22 cellular contexts compared by ENCODE assay signal in genomic region chr6:159952289-159953005, GRCh38. TPM values are rescaled to one million over a fixed set of nuclear protein-coding genes. Genes with fewer than 3 reads are reported as not detected.
DNase-seq lines count a peak whose midpoint lies in the region; ATAC-seq and TF ChIP-seq lines count a peak whose summit lies in the region.
"Had no signal": no experiment of that assay in that cellular context is flagged by ENCODE, and none has a peak within 500 bp of the region (broad histone marks: within the 10 kb centered on the region; RNA-seq: fewer than 3 reads in every experiment).

No MANE protein-coding gene starts in this region.

- BruUV-seq in MCF 10A (replicated peaks; lab: Mats Ljungman, UMichigan): no TSS peak

- H3K36me3 Mint-ChIP-seq in MCF 10A (ENCODE audit: insufficient read depth, unreplicated experiment) (no peaks in the 10 kb centered on the region), immature natural killer cell (no peaks in the 10 kb centered on the region)
- H3K36me3 Mint-ChIP-seq in effector memory CD8-positive, alpha-beta T cell (ENCODE audit: insufficient read depth): no peaks in the 10 kb centered on the region
- H3K36me3 Mint-ChIP-seq: activated naive CD8-positive, alpha-beta T cell treated with anti-CD3 and anti-CD28 coated beads for 36 hours had no signal

- POLR2A ChIA-PET in MCF 10A (lab: Yijun Ruan, JAX): interaction anchor here (0.7 to 2.2 kb wide), 7 partner anchors 10 to 91 kb away, joined by 3 to 14 read pairs (median 4); no protein-coding TSS in a partner anchor

- 62 to 64% methylated on average over 13 of the region's 13 CpGs for WGBS in upper lobe of left lung, 2 donors

- DNase-seq in MCF 10A (ENCODE audit: unreplicated experiment) (no peak), breast epithelium (ENCODE audit: low spot score in 2 of 2) (no peak), upper lobe of left lung (peak in 1 of 2 donors; percentile 72), foreskin melanocyte (no peak), immature natural killer cell (no peak)
- no peak for DNase-seq in effector memory CD8-positive, alpha-beta T cell
- DNase-seq: 8988T; activated CD4-positive, alpha-beta T cell treated with anti-CD3 and anti-CD28 coated beads, Interleukin-2, amount 50 U/mL, for 1 hour; activated naive CD8-positive, alpha-beta T cell treated with anti-CD3 and anti-CD28 coated beads for 36 hours; effector CD4-positive, alpha-beta T cell; esophagus squamous epithelium; KG1; NCI-H2227 treated with DMSO at 0.1 percent for 48 hours; NCI-H82; stimulated activated naive CD8-positive, alpha-beta T cell treated with anti-CD3 and anti-CD28 coated beads, Interleukin-15, Interleukin-2, amounts not matched to agents 100 U/mL and 50 U/mL, for 24 hours; T-helper 2 cell; transverse colon had no signal

- H3K9me3 Mint-ChIP-seq in MCF 10A (ENCODE audit: unreplicated experiment) (no peaks in the 10 kb centered on the region), immature natural killer cell (no peaks in the 10 kb centered on the region)
- no peaks in the 10 kb centered on the region for H3K9me3 Mint-ChIP-seq in effector memory CD8-positive, alpha-beta T cell
- H3K9me3 Mint-ChIP-seq: activated naive CD8-positive, alpha-beta T cell treated with anti-CD3 and anti-CD28 coated beads for 36 hours; activated T-helper 17 cell treated with anti-CD3 and anti-CD28 coated beads, Interleukin-2, amount 50 U/mL, for 72 hours had no signal

- H3K4me3 ChIP-seq in breast epithelium: no peak overlapping the region
- H3K4me3 ChIP-seq in neutrophil (ENCODE audit: low read depth in 1 of 2, low read length in 1 of 2): peak overlapping the region; percentile 45 to 50
- peak overlapping the region in 2 of 4 donors; percentile 0 to 17 for H3K4me3 ChIP-seq in upper lobe of left lung
- H3K4me3 ChIP-seq: esophagus squamous epithelium, mucosa of descending colon, SJSA1, transverse colon had no signal

- intact Hi-C loops in MCF 10A (cut with micrococcal nuclease) (no loop called here), breast epithelium (cut with DNase I; ENCODE audit: low total_unique reads) (no loop called here)

- TF ChIP-seq EP300 in upper lobe of left lung (IDR thresholded peaks at IDR 0.05): no peak

- ATAC-seq in effector memory CD8-positive, alpha-beta T cell (replicated peaks): no peak
- ATAC-seq in upper lobe of left lung (ENCODE audit: low FRiP score in 2 of 2) (peak; percentile 41 to 47), HG03135 (IDR thresholded peaks at IDR 0.05; ENCODE audit: unreplicated experiment) (no peak)
- ATAC-seq: activated T-helper 17 cell treated with anti-CD3 and anti-CD28 coated beads, Interleukin-2, amount 50 U/mL, for 72 hours; stimulated activated naive CD8-positive, alpha-beta T cell treated with anti-CD3 and anti-CD28 coated beads, Interleukin-15, Interleukin-2, amounts not matched to agents 100 U/mL and 50 U/mL, for 24 hours had no signal

- H3K4me3 Mint-ChIP-seq in MCF 10A (ENCODE audit: unreplicated experiment) (no peak overlapping the region), immature natural killer cell (no peak overlapping the region)
- no peak overlapping the region for H3K4me3 Mint-ChIP-seq in effector memory CD8-positive, alpha-beta T cell
- H3K4me3 Mint-ChIP-seq: activated naive CD8-positive, alpha-beta T cell treated with anti-CD3 and anti-CD28 coated beads for 36 hours; activated T-helper 17 cell treated with anti-CD3 and anti-CD28 coated beads, Interleukin-2, amount 50 U/mL, for 72 hours had no signal

- H3K36me3 ChIP-seq in breast epithelium (no peaks in the 10 kb centered on the region), neutrophil (no peaks in the 10 kb centered on the region), upper lobe of left lung (no peaks in the 10 kb centered on the region)
- H3K36me3 ChIP-seq: esophagus squamous epithelium, SJSA1, transverse colon had no signal

- TF ChIP-seq POLR2A in breast epithelium (IDR thresholded peaks at IDR 0.05): no peak
- TF ChIP-seq POLR2A in upper lobe of left lung (IDR thresholded peaks at IDR 0.05): no peak

- peak overlapping the region; percentile 44 for H3K27ac Mint-ChIP-seq in MCF 10A (ENCODE audit: low read depth, unreplicated experiment)
- peak overlapping the region; percentile 32 to 35 for H3K27ac Mint-ChIP-seq in effector memory CD8-positive, alpha-beta T cell
- no peak overlapping the region for H3K27ac Mint-ChIP-seq in immature natural killer cell
- H3K27ac Mint-ChIP-seq: activated naive CD8-positive, alpha-beta T cell treated with anti-CD3 and anti-CD28 coated beads for 36 hours; activated T-helper 17 cell treated with anti-CD3 and anti-CD28 coated beads, Interleukin-2, amount 50 U/mL, for 72 hours had no signal

- peak overlapping the region in 1 of 2 donors; percentile 64 for H3K27ac ChIP-seq in breast epithelium
- peak overlapping the region; percentile 95 for H3K27ac ChIP-seq in neutrophil
- peak overlapping the region; percentile 49 to 86 (median 78) for H3K27ac ChIP-seq in upper lobe of left lung
- H3K27ac ChIP-seq: SJSA1 had no signal

- H3K27me3 Mint-ChIP-seq in MCF 10A (ENCODE audit: insufficient read depth, unreplicated experiment) (no peaks in the 10 kb centered on the region), immature natural killer cell (ENCODE audit: low read depth in 3 of 3) (peaks cover 0 to 6% (median 3%) of the 10 kb centered on the region in 3 donors)
- H3K27me3 Mint-ChIP-seq in effector memory CD8-positive, alpha-beta T cell: peaks cover 9 to 23% of the 10 kb centered on the region in 2 donors

- H3K9me3 ChIP-seq in breast epithelium (no peaks in the 10 kb centered on the region), neutrophil (no peaks in the 10 kb centered on the region), upper lobe of left lung (no peaks in the 10 kb centered on the region)
- H3K9me3 ChIP-seq: esophagus squamous epithelium, mucosa of descending colon, SJSA1, transverse colon had no signal

- CTCF ChIA-PET in MCF 10A (lab: Yijun Ruan, JAX): interaction anchor here (1.1 to 1.9 kb wide), 3 partner anchors 10 to 91 kb away, joined by 3 to 17 read pairs (median 9); no protein-coding TSS in a partner anchor

- no peaks in the 10 kb centered on the region for H3K4me1 ChIP-seq in breast epithelium
- peaks cover 65 to 75% of the 10 kb centered on the region in 2 experiments for H3K4me1 ChIP-seq in neutrophil (ENCODE audit: control insufficient read depth in 1 of 2, insufficient read depth in 1 of 2, low read depth in 1 of 2, low read length in 1 of 2)
- H3K4me1 ChIP-seq in upper lobe of left lung: peaks cover 27 to 37% (median 29%) of the 10 kb centered on the region in 4 donors

- H3K4me1 Mint-ChIP-seq in MCF 10A (ENCODE audit: insufficient read depth, unreplicated experiment) (peaks cover 9% of the 10 kb centered on the region), immature natural killer cell (no peaks in the 10 kb centered on the region)
- H3K4me1 Mint-ChIP-seq in effector memory CD8-positive, alpha-beta T cell (ENCODE audit: low read depth in 2 of 2): no peaks in the 10 kb centered on the region
- H3K4me1 Mint-ChIP-seq: activated T-helper 17 cell treated with anti-CD3 and anti-CD28 coated beads, Interleukin-2, amount 50 U/mL, for 72 hours had no signal

- H3K27me3 ChIP-seq in breast epithelium (no peaks in the 10 kb centered on the region), neutrophil (no peaks in the 10 kb centered on the region), upper lobe of left lung (no peaks in the 10 kb centered on the region)
- H3K27me3 ChIP-seq: SJSA1, transverse colon had no signal

- TF ChIP-seq CTCF in MCF 10A (IDR thresholded peaks at IDR 0.05; ENCODE audit: unreplicated experiment): no peak
- TF ChIP-seq CTCF in breast epithelium (IDR thresholded peaks at IDR 0.05): no peak
- TF ChIP-seq CTCF in neutrophil (IDR thresholded peaks at IDR 0.05): no peak
- TF ChIP-seq CTCF in upper lobe of left lung (IDR thresholded peaks at IDR 0.05): no peak

RNA-seq across cellular contexts. Expression of gene IGF2R, which starts 16.4 kb away (rescaled TPM):
- total RNA-seq in MCF 10A (2022): 160 and 234 TPM in 2 replicates
- 100 to 1,000 TPM in 1 of 3 donors, 10 to 100 TPM in 2; 60.4 to 112 (median 81.0) TPM for total RNA-seq in breast epithelium
- 100 to 1,000 TPM; 103 to 150 (median 128) TPM for total RNA-seq in upper lobe of left lung
- 10 to 100 TPM; 17.2 to 54.9 (median 21.4) TPM for polyA plus RNA-seq in immature natural killer cell

Comparison
In these comparisons a context has a peak if more than half of its experiments do, and no peak if none do; other contexts are left out.
1. H3K27ac Mint-ChIP-seq: peak in MCF 10A (single experiment) and effector memory CD8-positive, alpha-beta T cell (2 of 2); none in immature natural killer cell (0 of 6).
2. H3K4me3 ChIP-seq: peak in neutrophil (2 of 2); none in breast epithelium (0 of 3).
3. ATAC-seq: peak in upper lobe of left lung (2 of 2); none in effector memory CD8-positive, alpha-beta T cell (single experiment) and HG03135 (single experiment).